Comparison of ENCODE assay signal across 8 cellular contexts in the genomic region with DNA sequence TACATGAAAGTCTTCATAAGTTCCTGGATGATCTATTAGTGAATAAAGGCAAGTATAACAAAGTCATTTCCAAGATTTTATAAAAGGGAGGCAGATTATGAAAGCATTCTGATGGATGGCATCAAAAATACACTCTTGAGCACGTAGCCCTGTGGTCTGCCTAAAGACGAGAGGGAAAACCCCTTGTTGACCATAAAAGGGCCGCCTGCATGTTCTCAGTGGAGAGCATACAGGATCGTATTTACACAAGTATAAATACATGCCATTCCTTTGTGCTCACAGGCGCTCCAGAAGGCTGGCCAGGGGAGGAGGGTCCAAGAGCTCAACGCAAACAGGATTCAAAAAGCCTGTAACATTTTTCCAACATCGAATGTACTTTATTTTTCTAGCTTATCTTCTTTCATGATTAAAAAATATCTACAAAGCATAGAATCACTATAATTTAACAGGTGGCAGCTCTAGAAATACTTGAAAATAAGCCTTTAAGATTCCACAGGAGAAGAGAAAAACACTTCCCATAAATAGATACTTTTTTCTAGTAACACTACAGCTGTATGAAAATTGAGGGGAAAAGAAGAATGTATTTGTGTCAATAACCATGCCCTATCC. TPM values are rescaled to one million over a fixed set of nuclear protein-coding genes. Genes with fewer than 3 reads are reported as not detected.
DNase-seq lines count a peak whose midpoint lies in the region; ATAC-seq, FAIRE-seq and TF ChIP-seq lines count a peak whose summit lies in the region.
"Had no signal": no experiment of that assay in that cellular context is flagged by ENCODE, and none has a peak within 500 bp of the region (broad histone marks: within the 10 kb centered on the region; RNA-seq: fewer than 3 reads in every experiment).

No MANE protein-coding gene starts in this region.

- peaks cover 65% of the 10 kb centered on the region for H3K4me1 Mint-ChIP-seq in astrocyte (ENCODE audit: low read depth, unreplicated experiment)

- no peak overlapping the region for H2AFZ ChIP-seq in astrocyte (ENCODE audit: low read depth, low read length)
- H2AFZ ChIP-seq: parathyroid adenoma had no signal

- FAIRE-seq in astrocyte (lab: Jason Lieb, UNC): peak; percentile 66
- FAIRE-seq in urothelium cell line (lab: Jason Lieb, UNC): no peak

- WGBS in spleen, 5 donors: 43 to 63% (median 61%) methylated on average over 7 of the region's 7 CpGs

- ATAC-seq in HG03139 (IDR thresholded peaks at IDR 0.05; ENCODE audit: unreplicated experiment): no peak

- H3K9me3 Mint-ChIP-seq in astrocyte (ENCODE audit: unreplicated experiment): no peaks in the 10 kb centered on the region

- TF ChIP-seq CTCF in LNCaP clone FGC (IDR thresholded peaks at IDR 0.05; ENCODE audit: control insufficient read depth, extremely low read depth, insufficient read depth) (no peak), astrocyte (IDR thresholded peaks at IDR 0.05; ENCODE audit: insufficient read depth, low read depth, low read length) (no peak), spleen (IDR thresholded peaks at IDR 0.05 in 8 of 11, conservative IDR thresholded peaks at IDR 0.05 in 3 of 11) (no peak)

- peak overlapping the region; percentile 83 for H3K27ac ChIP-seq in astrocyte (ENCODE audit: low read depth, low read length)
- no peak overlapping the region for H3K27ac ChIP-seq in spleen
- H3K27ac ChIP-seq: parathyroid adenoma had no signal

- H4K20me1 ChIP-seq in astrocyte (ENCODE audit: insufficient read depth, low read length): no peaks in the 10 kb centered on the region

- no peaks in the 10 kb centered on the region for H3K36me3 Mint-ChIP-seq in astrocyte (ENCODE audit: low read depth, unreplicated experiment)

- H3K9me3 ChIP-seq in astrocyte (ENCODE audit: insufficient read depth, low read depth, low read length) (no peaks in the 10 kb centered on the region), spleen (no peaks in the 10 kb centered on the region)

- no peaks in the 10 kb centered on the region for H3K27me3 Mint-ChIP-seq in astrocyte (ENCODE audit: low read depth, unreplicated experiment)

- H3K4me1 ChIP-seq in astrocyte (ENCODE audit: insufficient read depth, low read length) (peaks cover 58% of the 10 kb centered on the region), spleen (no peaks in the 10 kb centered on the region)

- peaks cover 89% of the 10 kb centered on the region for H3K79me2 ChIP-seq in astrocyte (ENCODE audit: insufficient read depth, low read length)

- H3K4me2 ChIP-seq in astrocyte (ENCODE audit: low read length): peak overlapping the region; percentile 78

- H3K27ac Mint-ChIP-seq in astrocyte (ENCODE audit: unreplicated experiment): peak overlapping the region; percentile 98

- intact Hi-C loops in spleen (cut with DNase I; ENCODE audit: low total_unique reads): no loop called here

- H3K4me3 Mint-ChIP-seq in astrocyte (ENCODE audit: unreplicated experiment): peak overlapping the region; percentile 71

- TF ChIP-seq POLR2A in spleen (IDR thresholded peaks at IDR 0.05): no peak

- H3K4me3 ChIP-seq in LNCaP clone FGC (ENCODE audit: low read depth, low read length): no peak overlapping the region
- H3K4me3 ChIP-seq in astrocyte (ENCODE audit: insufficient read depth, low read depth, low read length): no peak overlapping the region
- no peak overlapping the region for H3K4me3 ChIP-seq in spleen

- H3K27me3 ChIP-seq in astrocyte (ENCODE audit: insufficient read depth, low read length) (no peaks in the 10 kb centered on the region), spleen (replicated peaks in 1 of 7) (no peaks in the 10 kb centered on the region)

- H3K36me3 ChIP-seq in astrocyte (ENCODE audit: insufficient read depth, low read length) (no peaks in the 10 kb centered on the region), spleen (no peaks in the 10 kb centered on the region)

- peak overlapping the region; percentile 78 for H3K9ac ChIP-seq in astrocyte (ENCODE audit: low read length)
- H3K9ac ChIP-seq: parathyroid adenoma had no signal

- peak; percentile 15 for DNase-seq in LNCaP clone FGC (ENCODE audit: low read depth)
- DNase-seq in astrocyte (ENCODE audit: low read depth): peak; percentile 95
- DNase-seq in islet precursor cell: peak; percentile 92
- DNase-seq in urothelium cell line (ENCODE audit: low spot score): peak; percentile 64
- DNase-seq in spleen: no peak
- DNase-seq in GM19238 (ENCODE audit: insufficient read length, low spot score): no peak

RNA-seq across cellular contexts. Expression of a gene that starts 29.6 kb away (rescaled TPM):
- total RNA-seq in astrocyte: 167 and 188 TPM in 2 replicates
- 10 to 100 TPM; 10.5 to 24.7 (median 19.2) TPM for total RNA-seq in spleen
- polyA plus RNA-seq in spleen: 1 to 10 TPM; 1.6 to 3.4 (median 1.9) TPM

Comparison
In these comparisons a context has a peak if more than half of its experiments do, and no peak if none do; other contexts are left out.
1. DNase-seq: peak in LNCaP clone FGC (single experiment), astrocyte (single experiment), islet precursor cell (single experiment) and urothelium cell line (single experiment); none in spleen (single experiment) and GM19238 (single experiment).